In the genomic region with DNA sequence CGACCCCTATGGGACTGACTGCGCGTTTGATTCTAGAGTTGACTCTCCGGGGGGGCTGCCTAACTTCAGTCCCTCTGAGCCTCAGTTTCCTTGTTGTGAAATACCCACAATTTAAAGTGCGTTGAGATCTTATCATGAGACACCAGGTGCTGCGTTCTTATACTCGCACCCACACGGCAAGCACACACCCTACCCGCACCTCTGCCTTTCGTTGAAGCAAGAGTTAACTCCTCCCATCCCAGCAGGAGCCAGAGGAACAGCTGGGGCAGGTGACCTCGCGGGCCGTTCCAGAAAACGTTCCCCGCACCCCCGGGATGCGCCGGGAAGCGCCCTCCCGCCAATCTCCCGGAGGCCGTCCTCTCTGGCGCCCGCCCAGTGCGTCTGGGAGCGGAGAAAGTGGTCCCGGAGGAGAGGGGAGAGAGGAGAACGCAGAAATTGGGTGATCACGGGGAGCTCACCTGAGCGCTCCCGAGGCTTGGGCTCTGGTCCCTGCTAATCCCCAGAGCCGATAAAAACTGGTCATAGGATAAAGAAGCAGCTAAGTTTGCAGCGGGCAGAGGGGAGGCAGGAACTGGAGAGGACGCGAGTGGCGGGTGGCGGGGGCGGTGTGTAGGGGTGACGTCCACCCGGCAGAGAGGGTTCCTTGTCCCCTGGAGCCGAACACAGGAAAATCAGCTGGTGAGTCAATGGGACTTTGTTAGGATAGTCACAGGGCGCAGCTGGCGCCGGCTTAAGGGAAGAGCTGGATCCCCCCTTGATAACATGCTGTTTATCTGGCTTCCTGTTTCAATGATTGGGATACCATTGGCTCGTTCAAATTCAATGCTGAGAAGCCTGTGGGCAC, we compare ENCODE assay signal across 9 cellular contexts. TPM values are rescaled to one million over a fixed set of nuclear protein-coding genes. Genes with fewer than 3 reads are reported as not detected.
DNase-seq lines count a peak whose midpoint lies in the region; ATAC-seq, FAIRE-seq and TF ChIP-seq lines count a peak whose summit lies in the region.
"Had no signal": no experiment of that assay in that cellular context is flagged by ENCODE, and none has a peak within 500 bp of the region (broad histone marks: within the 10 kb centered on the region; RNA-seq: fewer than 3 reads in every experiment).

No MANE protein-coding gene starts in this region.

- H3K79me2 ChIP-seq in GM12878 (ENCODE audit: control insufficient read depth, insufficient read depth, low read length): no peaks in the 10 kb centered on the region

- H4K20me1 ChIP-seq in GM12878 (ENCODE audit: control insufficient read depth, insufficient read depth): 0 out of 2 replicates have a peak, but pooled peaks cover 5% of the 10 kb centered on the region

- SMC1A ChIA-PET in GM12878 (lab: Charles Lee; ENCODE audit: uncharacterized antibody, unreplicated experiment): interaction anchor here (1.0 kb wide), 1 partner anchor 8 kb away, joined by 3 read pairs; no protein-coding TSS in a partner anchor

- POLR2A ChIA-PET in GM12878 (lab: Charles Lee): no interaction called here

- peak overlapping the region; percentile 51; the same call in 1 of the 2 replicates for H3K4me2 ChIP-seq in GM12878 (ENCODE audit: control insufficient read depth, insufficient read depth)

- no peak for TF ChIP-seq EP300 in GM12878 (IDR thresholded peaks at IDR 0.05; ENCODE audit: borderline replicate concordance in 1 of 2, control insufficient read depth in 1 of 2, low read depth in 2 of 2, low read length in 2 of 2)

- TF ChIP-seq RAD21 in GM12878 (IDR thresholded peaks at IDR 0.05; ENCODE audit: insufficient read depth, low read depth, low read length): no peak

- no peak overlapping the region for H3K9ac ChIP-seq in GM12878 (ENCODE audit: control insufficient read depth, insufficient read depth, low read length)
- H3K9ac ChIP-seq in iPS-15b (ENCODE audit: low read depth, low read length): no peak overlapping the region

- BruUV-seq in GM12878 (replicated peaks; lab: Mats Ljungman, UMichigan): no TSS peak

- in situ Hi-C loops in GM12878 (cut with MboI): no loop called here

- WGBS in GM12878 (ENCODE audit: insufficient coverage, insufficient replicate concordance, low lambda C conversion rate, missing lambda C conversion rate): 7% methylated on average over 45 of the region's 45 CpGs

- CTCF ChIA-PET in GM12878 (lab: Yijun Ruan, JAX): interaction anchor here (1.4 to 1.5 kb wide), 2 partner anchors 28 to 253 kb away, joined by 3 to 5 read pairs; no protein-coding TSS in a partner anchor

- no peaks in the 10 kb centered on the region for H3K4me1 ChIP-seq in GM12878 (ENCODE audit: control insufficient read depth, insufficient read depth, low read length)
- H3K4me1 ChIP-seq in iPS-15b (ENCODE audit: control insufficient read depth, insufficient read depth, low read length): peaks cover 10% of the 10 kb centered on the region

- H3K36me3 ChIP-seq in GM12878 (ENCODE audit: control insufficient read depth in 2 of 2, insufficient read depth in 2 of 2, low read length in 1 of 2) (no peaks in the 10 kb centered on the region), iPS-15b (ENCODE audit: control insufficient read depth, insufficient read depth, low read length) (no peaks in the 10 kb centered on the region)

- no peak for TF ChIP-seq POLR2A in GM12878 (IDR thresholded peaks at IDR 0.05; ENCODE audit: low read depth, low read length)

- H3K9me3 ChIP-seq in GM12878 (replicated peaks; ENCODE audit: control insufficient read depth, insufficient read depth, low read length): no peaks in the 10 kb centered on the region
- no peaks in the 10 kb centered on the region for H3K9me3 ChIP-seq in iPS-15b (ENCODE audit: control insufficient read depth, insufficient read depth, low read length)

- RAD21 ChIA-PET in GM12878 (lab: Charles Lee; ENCODE audit: unreplicated experiment): interaction anchor here (0.5 to 1.2 kb wide), 2 partner anchors 19 to 63 kb away, joined by 3 read pairs; no protein-coding TSS in a partner anchor

- TF ChIP-seq CTCF in GM12878 (IDR thresholded peaks at IDR 0.05 in 2 of 3, conservative IDR thresholded peaks at IDR 0.05 in 1 of 3; ENCODE audit: control insufficient read depth in 2 of 3, extremely low read depth in 1 of 3, insufficient read depth in 1 of 3, low read depth in 3 of 3, low read length in 3 of 3): no peak

- H3K27me3 ChIP-seq in GM12878 (replicated peaks in 1 of 2; ENCODE audit: control insufficient read depth in 2 of 2, insufficient read depth in 2 of 2, low read length in 1 of 2) (peaks cover 13 to 31% of the 10 kb centered on the region in 2 experiments), iPS-15b (ENCODE audit: control insufficient read depth, insufficient read depth, low read length) (peaks cover 60% of the 10 kb centered on the region)

- DNase-seq in NCI-H1417 (lab: John Stamatoyannopoulos, UW): peak; percentile 27 to 83 (median 81)
- DNase-seq in NCI-H1417 treated with DMSO at 0.1 percent for 48 hours (lab: John Stamatoyannopoulos, UW): no peak
- DNase-seq in NCI-H524 treated with DMSO at 0.1 percent for 48 hours (lab: John Stamatoyannopoulos, UW): peak; percentile 62
- DNase-seq in GM12878 (ENCODE audit: low read depth, low spot score): no peak
- peak; percentile 90 for DNase-seq in putamen (ENCODE audit: low spot score)

- H2AFZ ChIP-seq in GM12878 (ENCODE audit: control insufficient read depth, low read depth, low read length): no peak overlapping the region

- ATAC-seq in GM12878 (no peak), GM21367 (IDR thresholded peaks at IDR 0.05; ENCODE audit: unreplicated experiment) (no peak), HG02973 (IDR thresholded peaks at IDR 0.05; ENCODE audit: unreplicated experiment) (no peak)

- intact Hi-C loops in GM12878 (cut with micrococcal nuclease; ENCODE audit: unreplicated experiment): no loop called here

- no peak for FAIRE-seq in GM12878 (lab: Jason Lieb, UNC)

- H3K27ac ChIP-seq in GM12878 (ENCODE audit: control insufficient read depth, insufficient read depth): no peak overlapping the region
- H3K27ac ChIP-seq: 22Rv1 had no signal

- H3K4me3 ChIP-seq in GM12878 (no peak overlapping the region), iPS-15b (ENCODE audit: low read depth, low read length) (peak overlapping the region; percentile 87)

TF ChIP-seq in GM12878, 131 proteins besides CTCF, POLR2A, EP300 and RAD21:
- no peak for TF ChIP-seq TCF7 (IDR thresholded peaks at IDR 0.05; ENCODE audit: borderline replicate concordance)
- TF ChIP-seq FOXM1 (IDR thresholded peaks at IDR 0.05; ENCODE audit: low read depth, low read length): no peak
- no peak for TF ChIP-seq FOXK2 (IDR thresholded peaks at IDR 0.05)
- no peak for TF ChIP-seq NR2C1 (IDR thresholded peaks at IDR 0.05)
- no peak for TF ChIP-seq HDGF (IDR thresholded peaks at IDR 0.05)
- TF ChIP-seq IRF4 (IDR thresholded peaks at IDR 0.05; ENCODE audit: low read depth, low read length): no peak
- no peak for TF ChIP-seq RBBP5 (conservative IDR thresholded peaks at IDR 0.05)
- no peak for TF ChIP-seq NR2C2 (IDR thresholded peaks at IDR 0.05; ENCODE audit: borderline replicate concordance, control insufficient read depth, insufficient read length, low read depth)

RNA-seq across cellular contexts. Expression of gene NAV1, which starts 0.9 kb away (rescaled TPM):
- total RNA-seq in GM12878 (2013; cell fraction: nucleolus; rRNA removed): 3.6 and 5.0 TPM in 2 replicates
- total RNA-seq in GM12878 (2014; rRNA removed): 0.11 and 0.45 TPM in 2 replicates
- 0.09 and 0.64 TPM in 2 replicates for total RNA-seq in GM12878 (2014; rRNA removed; fragmentation: Illumina TruSeq; extraction: Trizol)
- total RNA-seq in GM12878 (2021): 1.3 and 1.5 TPM in 2 replicates
- polyA plus RNA-seq in GM12878 (2011; ENCODE audit: low read depth): 0.21 TPM
- 0.26 and 0.37 TPM in 2 replicates for polyA plus RNA-seq in GM12878 (2011; rRNA removed)
- polyA plus RNA-seq in GM12878 (2011; cell fraction: cytosol; rRNA removed): 0.17 and 0.25 TPM in 2 replicates
- 0.70 and 0.78 TPM in 2 replicates for polyA plus RNA-seq in GM12878 (2011; cell fraction: nucleus; rRNA removed)
- 0.38 and 0.62 TPM in 2 replicates for polyA plus RNA-seq in GM12878 (2012)
- polyA plus RNA-seq in GM12878 (2014; fragmentation: Illumina TruSeq; extraction: Trizol): 0.54 and 0.81 TPM in 2 replicates
- polyA plus RNA-seq in GM12878 (2014; fragmentation: Nextera tagmentation; extraction: Ambion mirVana): under 1 TPM; 0.04 to 0.05 TPM
- polyA plus RNA-seq in GM12878 (2014; rRNA removed): 0.19 and 0.47 TPM in 2 replicates
- polyA plus RNA-seq in GM12878 (2016; fragmentation: Nextera tagmentation; extraction: Ambion mirVana): under 1 TPM; 0.35 to 0.45 TPM
- polyA minus RNA-seq in GM12878 (2011; rRNA and poly(A)+ RNA removed): 0.29 and 0.57 TPM in 2 replicates
- polyA minus RNA-seq in GM12878 (2011; cell fraction: cytosol; rRNA and poly(A)+ RNA removed): 0.52 and 0.80 TPM in 2 replicates
- 0.48 and 0.96 TPM in 2 replicates for polyA minus RNA-seq in GM12878 (2011; cell fraction: nucleus; rRNA and poly(A)+ RNA removed)

RNA-seq across cellular contexts. Expression of gene CSRP1, which starts 32.9 kb away (rescaled TPM):
- total RNA-seq in GM12878 (2013; cell fraction: nucleolus; rRNA removed): 25.4 and 32.7 TPM in 2 replicates
- 80.1 and 80.4 TPM in 2 replicates for total RNA-seq in GM12878 (2014; rRNA removed)
- 61.2 and 63.3 TPM in 2 replicates for total RNA-seq in GM12878 (2014; rRNA removed; fragmentation: Illumina TruSeq; extraction: Trizol)
- 67.9 and 79.8 TPM in 2 replicates for total RNA-seq in GM12878 (2021)
- 25.1 TPM for polyA plus RNA-seq in GM12878 (2011; ENCODE audit: low read depth)
- 50.2 and 81.0 TPM in 2 replicates for polyA plus RNA-seq in GM12878 (2011; rRNA removed)
- 102 and 110 TPM in 2 replicates for polyA plus RNA-seq in GM12878 (2011; cell fraction: cytosol; rRNA removed)
- polyA plus RNA-seq in GM12878 (2011; cell fraction: nucleus; rRNA removed): 68.4 and 89.9 TPM in 2 replicates
- 32.9 and 33.6 TPM in 2 replicates for polyA plus RNA-seq in GM12878 (2012)
- 59.5 and 88.3 TPM in 2 replicates for polyA plus RNA-seq in GM12878 (2014; fragmentation: Illumina TruSeq; extraction: Trizol)
- polyA plus RNA-seq in GM12878 (2014; fragmentation: Nextera tagmentation; extraction: Ambion mirVana): 10 to 100 TPM; 23.4 to 24.3 TPM
- polyA plus RNA-seq in GM12878 (2014; rRNA removed): 80.8 and 93.4 TPM in 2 replicates
- 10 to 100 TPM; 94.4 to 99.2 TPM for polyA plus RNA-seq in GM12878 (2016; fragmentation: Nextera tagmentation; extraction: Ambion mirVana)
- 56.0 and 75.4 TPM in 2 replicates for polyA minus RNA-seq in GM12878 (2011; rRNA and poly(A)+ RNA removed)
- 21.2 and 22.8 TPM in 2 replicates for polyA minus RNA-seq in GM12878 (2011; cell fraction: cytosol; rRNA and poly(A)+ RNA removed)
- polyA minus RNA-seq in GM12878 (2011; cell fraction: nucleus; rRNA and poly(A)+ RNA removed): 14.0 and 23.8 TPM in 2 replicates

Comparison
In these comparisons a context has a peak if more than half of its experiments do, and no peak if none do; other contexts are left out.
1. DNase-seq: peak in NCI-H1417 (3 of 3), NCI-H524 treated with DMSO at 0.1 percent for 48 hours (single experiment) and putamen (single experiment); none in NCI-H1417 treated with DMSO at 0.1 percent for 48 hours (single experiment) and GM12878 (single experiment).